ENCODE assay signal across 8 cellular contexts in genomic region chr21:25639922-25640670, GRCh38. TPM values are rescaled to one million over a fixed set of nuclear protein-coding genes. Genes with fewer than 3 reads are reported as not detected.
DNase-seq lines count a peak whose midpoint lies in the region; ATAC-seq, FAIRE-seq and TF ChIP-seq lines count a peak whose summit lies in the region.

No MANE protein-coding gene starts in this region.

- peaks cover 16 to 41% of the 10 kb centered on the region in 2 donors for H3K27me3 Mint-ChIP-seq in CD8-positive, alpha-beta memory T cell
- peaks cover 27% of the 10 kb centered on the region for H3K27me3 Mint-ChIP-seq in activated T-helper 1 cell treated with anti-CD3 and anti-CD28 coated beads, Interleukin-12 subunit alpha, Interleukin-12 subunit beta, Interleukin-2, Interleukin-4 antibody, amounts not matched to agents 30 ng/mL and 10 ng/mL and 1 ng/mL, durations not matched to agents 14 hours and 24 hours and 36 hours (ENCODE audit: insufficient read depth)

- no peak overlapping the region for H3K27ac ChIP-seq in CD8-positive, alpha-beta memory T cell (ENCODE audit: low read depth, low read length)
- H3K27ac ChIP-seq in IMR-90 (ENCODE audit: insufficient read depth, low read length) (no peak overlapping the region), pancreas (peak overlapping the region in 2 of 4 donors; percentile 18 to 28)

- peak overlapping the region; percentile 68 to 90 (median 84) for H3K4me3 Mint-ChIP-seq in CD8-positive, alpha-beta memory T cell
- H3K4me3 Mint-ChIP-seq in activated T-helper 1 cell treated with anti-CD3 and anti-CD28 coated beads, Interleukin-12 subunit alpha, Interleukin-12 subunit beta, Interleukin-2, Interleukin-4 antibody, amounts not matched to agents 30 ng/mL and 10 ng/mL and 1 ng/mL, durations not matched to agents 14 hours and 24 hours and 36 hours, result peak overlapping the region; percentile 77

- peaks cover 4% of the 10 kb centered on the region for H3K27me3 ChIP-seq in CD8-positive, alpha-beta memory T cell (ENCODE audit: insufficient read depth, low read length, poor library complexity, severe bottlenecking)
- H3K27me3 ChIP-seq in IMR-90 (ENCODE audit: control insufficient read depth, insufficient read depth, low read length) (peaks cover 12% of the 10 kb centered on the region), pancreas (peaks cover 0 to 5% (median 0%) of the 10 kb centered on the region in 4 donors)

- no peaks in the 10 kb centered on the region for H3K36me3 ChIP-seq in CD8-positive, alpha-beta memory T cell (ENCODE audit: insufficient read depth, low read length)
- H3K36me3 ChIP-seq in IMR-90 (ENCODE audit: control insufficient read depth, insufficient read depth, low read length) (no peaks in the 10 kb centered on the region), pancreas (no peaks in the 10 kb centered on the region)

- no peak overlapping the region for H3K23ac ChIP-seq in IMR-90 (ENCODE audit: low read depth, low read length)

- no TSS peak for BruUV-seq in IMR-90 (replicated peaks; lab: Mats Ljungman, UMichigan)

- 7% methylated on average over 3 of the region's 41 CpGs; no CpG with 5 or more reads in 1 of the 2 experiments for WGBS in IMR-90 (ENCODE audit: extremely low coverage in 2 of 2, insufficient read length in 1 of 2), 2 experiments
- 1 to 2% methylated on average over 41 of the region's 41 CpGs for WGBS in pancreas, 2 donors

- H4K91ac ChIP-seq in IMR-90 (ENCODE audit: insufficient read depth, low read depth, low read length), result no peak overlapping the region

- no peaks in the 10 kb centered on the region for H3K9me3 ChIP-seq in CD8-positive, alpha-beta memory T cell (ENCODE audit: low read length)
- H3K9me3 ChIP-seq in IMR-90 (ENCODE audit: control insufficient read depth, insufficient read depth, low read length), result no peaks in the 10 kb centered on the region
- H3K9me3 ChIP-seq in pancreas, result no peaks in the 10 kb centered on the region

- H3K4ac ChIP-seq in IMR-90 (ENCODE audit: low read depth, low read length), result no peak overlapping the region

- H2BK120ac ChIP-seq in IMR-90 (ENCODE audit: low read depth, low read length), result no peak overlapping the region

- no peak overlapping the region for H3K18ac ChIP-seq in IMR-90 (ENCODE audit: low read depth, low read length)

- TF ChIP-seq RAD21 in IMR-90 (IDR thresholded peaks at IDR 0.05; ENCODE audit: low read length), result no peak

- H4K8ac ChIP-seq in IMR-90 (ENCODE audit: low read depth in 2 of 2, low read length in 2 of 2), result no peak overlapping the region

- H3K14ac ChIP-seq in IMR-90 (replicated peaks; ENCODE audit: low read depth, low read length), result no peak overlapping the region

- no peak overlapping the region for H2AK5ac ChIP-seq in IMR-90 (ENCODE audit: low read depth, low read length)

- no peak for FAIRE-seq in pancreas (lab: Jason Lieb, UNC)

- no peak overlapping the region for H2BK5ac ChIP-seq in IMR-90 (ENCODE audit: low read depth, low read length, poor library complexity, severe bottlenecking)

- H3K9ac ChIP-seq in IMR-90 (ENCODE audit: low read depth, low read length), result no peak overlapping the region

- H4K5ac ChIP-seq in IMR-90 (ENCODE audit: low read depth, low read length), result no peak overlapping the region

- peak overlapping the region; percentile 53 for H3K4me3 ChIP-seq in CD8-positive, alpha-beta memory T cell (ENCODE audit: low read length)
- H3K4me3 ChIP-seq in IMR-90 (ENCODE audit: insufficient read depth, low read depth, low read length), result peak overlapping the region; percentile 53
- peak overlapping the region; percentile 33 to 65 (median 42) for H3K4me3 ChIP-seq in pancreas

- intact Hi-C loops in IMR-90 (cut with micrococcal nuclease) (no loop called here), cardiac septum (cut with DNase I) (loop anchor here (2.0 to 5.0 kb wide), 2 partner anchors 33 to 69 kb away; partner anchors contain the start of gene MRPL39), pancreas (cut with DNase I) (no loop called here)
- intact Hi-C loops in activated T-helper 1 cell treated with anti-CD3 and anti-CD28 coated beads, Interleukin-12 subunit alpha, Interleukin-12 subunit beta, Interleukin-2, Interleukin-4 antibody, amounts not matched to agents 30 ng/mL and 10 ng/mL and 1 ng/mL, durations not matched to agents 14 hours and 24 hours and 36 hours (cut with micrococcal nuclease), result loop anchor here (1.0 to 2.0 kb wide), 3 partner anchors 32 to 94 kb away; partner anchors contain the start of genes ATP5PF and GABPA

- H3K27ac Mint-ChIP-seq in CD8-positive, alpha-beta memory T cell, result peak overlapping the region in 3 of 8 donors; percentile 14 to 33 (median 31)
- no peak overlapping the region for H3K27ac Mint-ChIP-seq in activated T-helper 1 cell treated with anti-CD3 and anti-CD28 coated beads, Interleukin-12 subunit alpha, Interleukin-12 subunit beta, Interleukin-2, Interleukin-4 antibody, amounts not matched to agents 30 ng/mL and 10 ng/mL and 1 ng/mL, durations not matched to agents 14 hours and 24 hours and 36 hours

- no peak overlapping the region for H2BK15ac ChIP-seq in IMR-90 (ENCODE audit: low read depth, low read length)

- H3K36me3 Mint-ChIP-seq in CD8-positive, alpha-beta memory T cell, result no peaks in the 10 kb centered on the region
- peaks cover 1% of the 10 kb centered on the region for H3K36me3 Mint-ChIP-seq in activated T-helper 1 cell treated with anti-CD3 and anti-CD28 coated beads, Interleukin-12 subunit alpha, Interleukin-12 subunit beta, Interleukin-2, Interleukin-4 antibody, amounts not matched to agents 30 ng/mL and 10 ng/mL and 1 ng/mL, durations not matched to agents 14 hours and 24 hours and 36 hours (ENCODE audit: low read depth)

- H2AFZ ChIP-seq in IMR-90 (replicated peaks; ENCODE audit: low read length, poor library complexity), result peak overlapping the region; percentile 92

- H3K79me1 ChIP-seq in IMR-90 (ENCODE audit: low read depth in 1 of 2, low read length in 2 of 2), result no peaks in the 10 kb centered on the region

- H3K4me2 ChIP-seq in IMR-90 (ENCODE audit: low read depth, low read length), result peak overlapping the region; percentile 80

- peaks cover 14 to 18% (median 18%) of the 10 kb centered on the region in 3 donors for H3K4me1 Mint-ChIP-seq in CD8-positive, alpha-beta memory T cell
- H3K4me1 Mint-ChIP-seq in activated T-helper 1 cell treated with anti-CD3 and anti-CD28 coated beads, Interleukin-12 subunit alpha, Interleukin-12 subunit beta, Interleukin-2, Interleukin-4 antibody, amounts not matched to agents 30 ng/mL and 10 ng/mL and 1 ng/mL, durations not matched to agents 14 hours and 24 hours and 36 hours (ENCODE audit: low read depth), result peaks cover 32% of the 10 kb centered on the region

- peak overlapping the region; percentile 47 for H2AK9ac ChIP-seq in IMR-90 (replicated peaks; ENCODE audit: low read depth, low read length, poor library complexity)

- H2BK20ac ChIP-seq in IMR-90 (ENCODE audit: low read depth, low read length), result no peak overlapping the region

- no peak for DNase-seq in CD8-positive, alpha-beta memory T cell
- DNase-seq in IMR-90, result no peak
- no peak for DNase-seq in activated T-helper 1 cell treated with anti-CD3 and anti-CD28 coated beads, Interleukin-12 subunit alpha, Interleukin-12 subunit beta, Interleukin-2, Interleukin-4 antibody, amounts not matched to agents 30 ng/mL and 10 ng/mL and 1 ng/mL, durations not matched to agents 14 hours and 24 hours and 36 hours (ENCODE audit: low spot score)
- peak; percentile 81 for DNase-seq in cardiac septum (ENCODE audit: low spot score)
- peak in 1 of 6 donors; percentile 60 for DNase-seq in pancreas
- no peak for DNase-seq in hepatic stellate cell (ENCODE audit: low spot score)

- CTCF ChIA-PET in CD8-positive, alpha-beta memory T cell (lab: Charles Lee), result interaction anchor here (3.2 kb wide), 1 partner anchor 32 kb away, joined by 15 read pairs; no protein-coding TSS in a partner anchor
- CTCF ChIA-PET in IMR-90 (lab: Yijun Ruan, JAX), result interaction anchor here (0.5 kb wide), 1 partner anchor 9 kb away, joined by 4 read pairs; no protein-coding TSS in a partner anchor

- H3K9me3 Mint-ChIP-seq in CD8-positive, alpha-beta memory T cell, result peaks cover 0 to 1% (median 0%) of the 10 kb centered on the region in 5 donors
- H3K9me3 Mint-ChIP-seq in activated T-helper 1 cell treated with anti-CD3 and anti-CD28 coated beads, Interleukin-12 subunit alpha, Interleukin-12 subunit beta, Interleukin-2, Interleukin-4 antibody, amounts not matched to agents 30 ng/mL and 10 ng/mL and 1 ng/mL, durations not matched to agents 14 hours and 24 hours and 36 hours, result peaks cover 4% of the 10 kb centered on the region

- POLR2A ChIA-PET in CD8-positive, alpha-beta memory T cell (lab: Charles Lee), result no interaction called here
- POLR2A ChIA-PET in IMR-90 (lab: Charles Lee; ENCODE audit: unreplicated experiment), result no interaction called here

- TF ChIP-seq CTCF in IMR-90 (conservative IDR thresholded peaks at IDR 0.05; ENCODE audit: low read depth, low read length), result no peak
- TF ChIP-seq CTCF in pancreas (IDR thresholded peaks at IDR 0.05), result no peak

- H3K9me1 ChIP-seq in IMR-90 (ENCODE audit: insufficient read depth, low read length), result no peaks in the 10 kb centered on the region

- in situ Hi-C loops in IMR-90 (cut with MboI; ENCODE audit: low sequenced_read_pairs), result no loop called here

- no peak for TF ChIP-seq POLR2A in IMR-90 (IDR thresholded peaks at IDR 0.05; ENCODE audit: low read depth, low read length)

- H3K56ac ChIP-seq in IMR-90 (ENCODE audit: extremely low read depth, insufficient read depth, low read length), result no peak overlapping the region

- peak; percentile 37 for ATAC-seq in GM21390 (IDR thresholded peaks at IDR 0.05; ENCODE audit: unreplicated experiment)
- ATAC-seq in IMR-90 (ENCODE audit: low read depth), result peak; percentile 10; the same call in 1 of the 2 replicates
- ATAC-seq in pancreas, result peak; percentile 30 to 55 (median 49)
- ATAC-seq in HG02970 (IDR thresholded peaks at IDR 0.05; ENCODE audit: low FRiP score, unreplicated experiment), result no peak

- H3K4me1 ChIP-seq in CD8-positive, alpha-beta memory T cell (ENCODE audit: insufficient read depth, low read length), result peaks cover 12% of the 10 kb centered on the region
- H3K4me1 ChIP-seq in IMR-90 (ENCODE audit: control insufficient read depth, insufficient read depth, low read length), result peaks cover 2% of the 10 kb centered on the region; the same call in 1 of the 2 replicates
- no peaks in the 10 kb centered on the region for H3K4me1 ChIP-seq in pancreas

- no peaks in the 10 kb centered on the region for H4K20me1 ChIP-seq in IMR-90 (ENCODE audit: insufficient read depth, low read length)

- dilution Hi-C loops in IMR-90 (cut with HindIII; ENCODE audit: low sequenced_read_pairs, unreplicated experiment), result no loop called here

RNA-seq across cellular contexts. Expression of gene JAM2, which starts 1.0 kb away (rescaled TPM):
- total RNA-seq in CD8-positive, alpha-beta memory T cell, result 1 to 10 TPM; 1.2 to 1.4 TPM
- not detected for polyA plus RNA-seq in CD8-positive, alpha-beta memory T cell
- 0.72 and 0.83 TPM in 2 replicates for total RNA-seq in IMR-90 (2012; rRNA removed)
- polyA plus RNA-seq in IMR-90 (2012; rRNA removed), result 2.0 and 2.1 TPM in 2 replicates
- 0.50 and 0.59 TPM in 2 replicates for polyA plus RNA-seq in IMR-90 (2012; cell fraction: cytosol; rRNA removed)
- polyA plus RNA-seq in IMR-90 (2012; cell fraction: nucleus; rRNA removed; ENCODE audit: low replicate concordance), result 0.36 and 3.0 TPM in 2 replicates
- 0.29 TPM in 2 replicates for total RNA-seq in activated T-helper 1 cell treated with anti-CD3 and anti-CD28 coated beads, Interleukin-12 subunit alpha, Interleukin-12 subunit beta, Interleukin-2, Interleukin-4 antibody, amounts not matched to agents 30 ng/mL and 10 ng/mL and 1 ng/mL, durations not matched to agents 14 hours and 24 hours and 36 hours
- 40.4 TPM for total RNA-seq in cardiac septum
- total RNA-seq in pancreas, result 1 to 10 TPM; 1.4 to 5.2 (median 2.7) TPM
- 1 to 10 TPM; 2.4 to 8.5 TPM for polyA plus RNA-seq in pancreas

RNA-seq across cellular contexts. Expression of gene MRPL39, which starts 32.8 kb away (rescaled TPM):
- 10 to 100 TPM; 81.1 to 85.5 TPM for total RNA-seq in CD8-positive, alpha-beta memory T cell
- 39.3 TPM for polyA plus RNA-seq in CD8-positive, alpha-beta memory T cell
- total RNA-seq in IMR-90 (2012; rRNA removed) (20.6 and 40.0 TPM in 2 replicates), cardiac septum (40.7 TPM), pancreas (10 to 100 TPM in 4 of 6 donors, 1 to 10 TPM in 2; 9.6 to 14.7 (median 12.9) TPM)
- polyA plus RNA-seq in IMR-90 (2012; rRNA removed) (15.2 and 15.4 TPM in 2 replicates), pancreas (10 to 100 TPM; 10.6 to 16.9 TPM)
- polyA plus RNA-seq in IMR-90 (2012; cell fraction: cytosol; rRNA removed), result 3.0 and 5.4 TPM in 2 replicates
- 1.3 and 5.9 TPM in 2 replicates for polyA plus RNA-seq in IMR-90 (2012; cell fraction: nucleus; rRNA removed; ENCODE audit: low replicate concordance)
- 48.6 and 55.8 TPM in 2 replicates for total RNA-seq in activated T-helper 1 cell treated with anti-CD3 and anti-CD28 coated beads, Interleukin-12 subunit alpha, Interleukin-12 subunit beta, Interleukin-2, Interleukin-4 antibody, amounts not matched to agents 30 ng/mL and 10 ng/mL and 1 ng/mL, durations not matched to agents 14 hours and 24 hours and 36 hours

Comparison
In these comparisons a context has a peak if more than half of its experiments do, and no peak if none do; other contexts are left out.
1. intact Hi-C loops: an anchor here in activated T-helper 1 cell treated with anti-CD3 and anti-CD28 coated beads, Interleukin-12 subunit alpha, Interleukin-12 subunit beta, Interleukin-2, Interleukin-4 antibody, amounts not matched to agents 30 ng/mL and 10 ng/mL and 1 ng/mL, durations not matched to agents 14 hours and 24 hours and 36 hours (1.0 to 2.0 kb wide) and cardiac septum (2.0 to 5.0 kb wide); none called in IMR-90 and pancreas.